In genomic region chr22:39463277-39463676, GRCh38 we compare ENCODE assay signal across 16 cellular contexts. TPM values are rescaled to one million over a fixed set of nuclear protein-coding genes. Genes with fewer than 3 reads are reported as not detected.
DNase-seq lines count a peak whose midpoint lies in the region; TF ChIP-seq lines count a peak whose summit lies in the region.
"Had no signal": no experiment of that assay in that cellular context is flagged by ENCODE, and none has a peak within 500 bp of the region (broad histone marks: within the 10 kb centered on the region; RNA-seq: fewer than 3 reads in every experiment).

No MANE protein-coding gene starts in this region.

- H3K27me3 Mint-ChIP-seq in nephron (ENCODE audit: low read depth): peaks cover 7% of the 10 kb centered on the region
- H3K27me3 Mint-ChIP-seq in nephron progenitor cell (ENCODE audit: low read depth, poor library complexity): peaks cover 3% of the 10 kb centered on the region

- H3K27me3 ChIP-seq in OCI-LY1 (ENCODE audit: insufficient read depth, low read length) (no peaks in the 10 kb centered on the region), thyroid gland (no peaks in the 10 kb centered on the region)

- TF ChIP-seq CTCF in OCI-LY1 (IDR thresholded peaks at IDR 0.05; ENCODE audit: low read length) (no peak), nephron (IDR thresholded peaks at IDR 0.05; ENCODE audit: unreplicated experiment in 3 of 3) (no peak), thyroid gland (IDR thresholded peaks at IDR 0.05) (no peak), nephron progenitor cell (IDR thresholded peaks at IDR 0.05) (no peak)

- peak overlapping the region; percentile 55; the same call in 1 of the 2 replicates for H3K4me2 ChIP-seq in OCI-LY1 (ENCODE audit: low read length)

- peaks cover 32% of the 10 kb centered on the region for H3K79me2 ChIP-seq in OCI-LY1 (ENCODE audit: insufficient read depth, low read length)

- H2AFZ ChIP-seq in OCI-LY1 (ENCODE audit: low read length): no peak overlapping the region

- H3K4me1 ChIP-seq in OCI-LY1 (ENCODE audit: insufficient read depth, low read length, severe bottlenecking): peaks cover 100% of the 10 kb centered on the region
- H3K4me1 ChIP-seq in thyroid gland: peaks cover 11 to 27% of the 10 kb centered on the region in 2 donors
- H3K4me1 ChIP-seq: BE2C had no signal

- no peak for TF ChIP-seq POLR2A in thyroid gland (IDR thresholded peaks at IDR 0.05)

- H3K4me3 Mint-ChIP-seq in nephron (no peak overlapping the region), nephron progenitor cell (no peak overlapping the region)
- H3K4me3 Mint-ChIP-seq: activated CD4-positive, alpha-beta T cell treated with anti-CD3 and anti-CD28 coated beads for 36 hours; activated naive CD4-positive, alpha-beta T cell treated with anti-CD3 and anti-CD28 coated beads for 36 hours; HFFc6; stimulated activated naive CD8-positive, alpha-beta T cell treated with anti-CD3 and anti-CD28 coated beads, Interleukin-15, Interleukin-2, amounts not matched to agents 100 ng/mL and 50 ng/mL, for 24 hours had no signal

- no peaks in the 10 kb centered on the region for H3K9me2 ChIP-seq in OCI-LY1 (ENCODE audit: low read depth, low read length)

- 84 to 87% methylated on average over 3 to 6 of the region's 6 CpGs for WGBS in thyroid gland, 2 donors

- H3K27ac ChIP-seq in OCI-LY1 (ENCODE audit: low read depth, low read length, poor library complexity, severe bottlenecking) (peak overlapping the region; percentile 98), cingulate gyrus (ENCODE audit: low read depth, low read length) (peak overlapping the region; percentile 83), thyroid gland (peak overlapping the region; percentile 32 to 59 (median 36))
- H3K27ac ChIP-seq: SJSA1 had no signal

- H3F3A ChIP-seq in OCI-LY1 (ENCODE audit: insufficient read depth, low read length): peaks cover 4% of the 10 kb centered on the region

- DNase-seq in thyroid gland (no peak), NCI-H1417 treated with DMSO at 0.1 percent for 48 hours (lab: John Stamatoyannopoulos, UW) (no peak), nephron progenitor cell (no peak)
- DNase-seq in effector CD8-positive, alpha-beta T cell (lab: John Stamatoyannopoulos, UW): no peak
- DNase-seq: activated CD4-positive, alpha-beta T cell treated with anti-CD3 and anti-CD28 coated beads for 36 hours; activated naive CD4-positive, alpha-beta T cell treated with anti-CD3 and anti-CD28 coated beads for 36 hours; BE2C; DMS153; HFFc6; NCI-H187 had no signal

- intact Hi-C loops in thyroid gland (cut with DNase I): no loop called here

- H3K27ac Mint-ChIP-seq in nephron (peak overlapping the region in 2 of 3 experiments; percentile 33 to 63), nephron progenitor cell (no peak overlapping the region)
- H3K27ac Mint-ChIP-seq: activated CD4-positive, alpha-beta T cell treated with anti-CD3 and anti-CD28 coated beads for 36 hours; activated naive CD4-positive, alpha-beta T cell treated with anti-CD3 and anti-CD28 coated beads for 36 hours; HFFc6; stimulated activated naive CD8-positive, alpha-beta T cell treated with anti-CD3 and anti-CD28 coated beads, Interleukin-15, Interleukin-2, amounts not matched to agents 100 ng/mL and 50 ng/mL, for 24 hours had no signal

- H3K4me3 ChIP-seq in OCI-LY1 (ENCODE audit: low read depth, low read length, poor library complexity, severe bottlenecking) (peak overlapping the region; percentile 8), thyroid gland (replicated peaks in 1 of 3) (no peak overlapping the region)
- H3K4me3 ChIP-seq: SJSA1 had no signal

- no peaks in the 10 kb centered on the region for H3K36me3 Mint-ChIP-seq in nephron (ENCODE audit: low read depth)
- no peaks in the 10 kb centered on the region for H3K36me3 Mint-ChIP-seq in nephron progenitor cell (ENCODE audit: low read depth)

- peak overlapping the region; percentile 53; the same call in 1 of the 2 replicates for H3K9ac ChIP-seq in OCI-LY1 (ENCODE audit: low read length)

- no peaks in the 10 kb centered on the region for H3K9me3 Mint-ChIP-seq in nephron
- no peaks in the 10 kb centered on the region for H3K9me3 Mint-ChIP-seq in nephron progenitor cell
- H3K9me3 Mint-ChIP-seq: activated naive CD4-positive, alpha-beta T cell treated with anti-CD3 and anti-CD28 coated beads for 36 hours; HFFc6; stimulated activated naive CD8-positive, alpha-beta T cell treated with anti-CD3 and anti-CD28 coated beads, Interleukin-15, Interleukin-2, amounts not matched to agents 100 ng/mL and 50 ng/mL, for 24 hours had no signal

- no peaks in the 10 kb centered on the region for H4K20me1 ChIP-seq in OCI-LY1 (ENCODE audit: insufficient read depth, low read length)

- H3K36me3 ChIP-seq in OCI-LY1 (ENCODE audit: insufficient read depth, low read length) (peaks cover 51% of the 10 kb centered on the region; the same call in 1 of the 2 replicates), thyroid gland (no peaks in the 10 kb centered on the region)
- H3K36me3 ChIP-seq: BE2C, SJSA1 had no signal

- no peaks in the 10 kb centered on the region for H3K9me3 ChIP-seq in OCI-LY1 (ENCODE audit: low read length)
- no peaks in the 10 kb centered on the region for H3K9me3 ChIP-seq in thyroid gland
- H3K9me3 ChIP-seq: BE2C, SJSA1 had no signal

- H3K4me1 Mint-ChIP-seq in nephron (peaks cover 24% of the 10 kb centered on the region), nephron progenitor cell (peaks cover 58% of the 10 kb centered on the region)

RNA-seq across cellular contexts. Expression of gene MGAT3, which starts 6.5 kb away (rescaled TPM):
- 1 to 10 TPM in 2 of 4 donors, under 1 TPM in 2; 0.45 to 1.6 (median 0.90) TPM for total RNA-seq in thyroid gland
- total RNA-seq: HFFc6, M059J had no signal

RNA-seq across cellular contexts. Expression of gene MIEF1, which starts 38.8 kb away (rescaled TPM):
- total RNA-seq in thyroid gland: 10 to 100 TPM; 21.4 to 30.5 (median 26.7) TPM

RNA-seq across cellular contexts. Expression of gene ATF4, which starts 57.1 kb away (rescaled TPM):
- total RNA-seq in thyroid gland: 100 to 1,000 TPM; 173 to 273 (median 210) TPM

Comparison
In these comparisons a context has a peak if more than half of its experiments do, and no peak if none do; other contexts are left out.
1. H3K27ac ChIP-seq: peak in every context shown above with its lines; median percentile 98 in OCI-LY1; 83 in cingulate gyrus; 36 in thyroid gland.